In genomic region chr20:22579711-22580697, GRCh38 we compare ENCODE assay signal across 1 cellular context.
TF ChIP-seq lines count a peak whose summit lies in the region.

No MANE protein-coding gene starts in this region.

TF ChIP-seq in WTC11, 78 proteins besides CTCF, POLR2A, EP300 and RAD21 (continued from another document):
- TF ChIP-seq ATF6 (CRISPR knock-in tag; IDR thresholded peaks at IDR 0.05) (no peak), ZNF425 (CRISPR knock-in tag; conservative IDR thresholded peaks at IDR 0.05) (no peak), CDX4 (CRISPR knock-in tag; IDR thresholded peaks at IDR 0.05; ENCODE audit: borderline replicate concordance) (no peak), ARID4B (CRISPR knock-in tag; IDR thresholded peaks at IDR 0.05; ENCODE audit: borderline replicate concordance) (no peak), SMAD4 (CRISPR knock-in tag; IDR thresholded peaks at IDR 0.05) (no peak), MYBL2 (CRISPR knock-in tag; IDR thresholded peaks at IDR 0.05) (no peak)
